32 cellular contexts compared by ENCODE assay signal in genomic region chrX:27354021-27354420, GRCh38.
"Had no signal": no experiment of that assay in that cellular context is flagged by ENCODE, and none has a peak within 500 bp of the region (broad histone marks: within the 10 kb centered on the region; RNA-seq: fewer than 3 reads in every experiment).

No MANE protein-coding gene starts in this region.

- FAIRE-seq: bronchial epithelial cell, TTC549 had no signal

- H3K4me1 ChIP-seq: adrenal gland had no signal

- ATAC-seq: activated CD4-positive, alpha-beta T cell treated with anti-CD3 and anti-CD28 coated beads for 36 hours; activated CD8-positive, alpha-beta memory T cell treated with anti-CD3 and anti-CD28 coated beads, Interleukin-2, amount 10 ng/mL, durations not matched to agents 7 days and 5 days; activated CD8-positive, alpha-beta T cell treated with anti-CD3 and anti-CD28 coated beads, Interleukin-2, amount 10 ng/mL, durations not matched to agents 7 days and 5 days; activated naive CD4-positive, alpha-beta T cell treated with anti-CD3 and anti-CD28 coated beads, Interleukin-2, amount 50 U/mL, for 72 hours had no signal

- H3K4me3 ChIP-seq: adrenal gland, cardiac muscle cell had no signal

- H3K27ac ChIP-seq: adrenal gland, cardiac muscle cell, VCaP had no signal

- H3K9me3 ChIP-seq: adrenal gland had no signal

- DNase-seq: activated B cell treated with CpG ODN at 0.5 μM for 24 hours; activated CD4-positive, alpha-beta memory T cell treated with anti-CD3 and anti-CD28 coated beads, Interleukin-2, amount 10 ng/mL, durations not matched to agents 7 days and 5 days; activated CD4-positive, alpha-beta T cell treated with anti-CD3 and anti-CD28 coated beads for 1 hour; activated CD4-positive, alpha-beta T cell treated with anti-CD3 and anti-CD28 coated beads for 36 hours; activated CD4-positive, alpha-beta T cell treated with anti-CD3 and anti-CD28 coated beads for 48 hours; activated CD4-positive, alpha-beta T cell treated with anti-CD3 and anti-CD28 coated beads, Interleukin-2, amount 10 ng/mL, durations not matched to agents 7 days and 5 days; activated CD4-positive, alpha-beta T cell treated with anti-CD3 and anti-CD28 coated beads, Interleukin-2, amount 50 U/mL, for 48 hours; activated CD8-positive, alpha-beta memory T cell treated with anti-CD3 and anti-CD28 coated beads for 24 hours; activated CD8-positive, alpha-beta memory T cell treated with anti-CD3 and anti-CD28 coated beads, Interleukin-2, amount 10 ng/mL, durations not matched to agents 7 days and 5 days; activated CD8-positive, alpha-beta memory T cell treated with anti-CD3 and anti-CD28 coated beads, Interleukin-2, amount 50 U/mL, for 48 hours; activated CD8-positive, alpha-beta T cell treated with anti-CD3 and anti-CD28 coated beads, Interleukin-2, amount 10 ng/mL, durations not matched to agents 7 days and 5 days; activated effector memory CD4-positive, alpha-beta T cell treated with Interleukin-2 at 50 U/mL for 16 hours; activated gamma-delta T cell; activated naive CD4-positive, alpha-beta T cell; activated naive CD4-positive, alpha-beta T cell treated with anti-CD3 and anti-CD28 coated beads for 36 hours; activated naive CD4-positive, alpha-beta T cell treated with anti-CD3 and anti-CD28 coated beads, Interleukin-2, amount 50 U/mL, for 16 hours; activated naive CD8-positive, alpha-beta T cell treated with anti-CD3 and anti-CD28 coated beads for 36 hours; activated T-cell treated with anti-CD3 and anti-CD28 coated beads, Interleukin-2, amount 50 U/mL, for 24 hours; activated T-cell treated with anti-CD3 and anti-CD28 coated beads, Interleukin-2, amount 50 U/mL, for 48 hours; adrenal gland; amniotic stem cell; aorta; caudate nucleus; cerebellar nuclear complex; T-helper 1 cell; T-helper 2 cell; T-helper 9 cell had no signal

- H3K27me3 ChIP-seq: adrenal gland, cardiac muscle cell had no signal

- H3K36me3 ChIP-seq: adrenal gland, cardiac muscle cell had no signal
